Comparison of ENCODE assay signal across 18 cellular contexts in the genomic region with DNA sequence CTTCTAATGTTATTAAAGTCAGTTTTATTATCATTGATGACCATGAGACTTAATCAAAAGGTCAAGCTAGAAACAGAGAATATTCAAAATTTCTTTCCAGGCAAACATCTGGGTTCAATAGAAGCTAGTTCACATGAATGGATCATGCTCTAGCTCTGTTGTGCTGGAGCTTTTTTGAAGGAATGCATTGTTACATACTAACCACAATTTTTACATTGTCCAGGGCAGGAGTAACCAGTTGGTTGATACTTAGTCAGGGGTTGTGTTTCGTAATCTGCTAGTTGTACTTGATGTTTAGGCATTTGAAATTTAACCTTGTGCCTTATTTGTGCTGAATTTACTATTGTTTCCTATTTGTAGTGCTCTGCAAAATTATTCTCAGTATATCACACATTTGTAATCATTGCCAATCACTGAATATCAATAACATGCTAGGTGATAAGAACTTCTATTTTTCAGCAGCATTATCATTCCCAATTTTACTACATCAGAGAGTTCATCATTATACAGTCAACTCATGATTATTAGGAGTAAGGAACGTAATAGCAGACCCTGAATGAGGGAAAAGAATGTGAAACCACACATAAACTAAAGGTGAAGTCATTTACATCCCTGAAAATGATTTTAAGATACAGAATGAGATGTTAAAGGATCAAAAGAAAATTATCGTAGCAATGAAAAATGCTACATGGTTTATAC. TPM values are rescaled to one million over a fixed set of nuclear protein-coding genes. Genes with fewer than 3 reads are reported as not detected.
DNase-seq lines count a peak whose midpoint lies in the region; ATAC-seq, FAIRE-seq and TF ChIP-seq lines count a peak whose summit lies in the region.
"Had no signal": no experiment of that assay in that cellular context is flagged by ENCODE, and none has a peak within 500 bp of the region (broad histone marks: within the 10 kb centered on the region; RNA-seq: fewer than 3 reads in every experiment).

No MANE protein-coding gene starts in this region.

- no peaks in the 10 kb centered on the region for H3K9me3 ChIP-seq in adrenal gland (replicated peaks in 1 of 3)

- ATAC-seq in HG03159 (IDR thresholded peaks at IDR 0.05; ENCODE audit: unreplicated experiment) = no peak
- ATAC-seq: GM12878 had no signal

- H3K27ac ChIP-seq in epithelial cell of prostate = peak overlapping the region; percentile 91
- no peak overlapping the region for H3K27ac ChIP-seq in adrenal gland

- peaks cover 75% of the 10 kb centered on the region for H3K4me1 Mint-ChIP-seq in osteocyte (ENCODE audit: unreplicated experiment)

- no peak overlapping the region for H3K4me3 Mint-ChIP-seq in osteocyte (ENCODE audit: unreplicated experiment)
- H3K4me3 Mint-ChIP-seq: activated B cell treated with CpG ODN at 0.5 μM for 24 hours had no signal

- H3K4me3 ChIP-seq in adrenal gland = no peak overlapping the region
- H3K4me3 ChIP-seq: GM12878 had no signal

- no peaks in the 10 kb centered on the region for H3K36me3 Mint-ChIP-seq in osteocyte (ENCODE audit: unreplicated experiment)

- 90 to 92% (median 91%) methylated on average over 3 of the region's 3 CpGs for WGBS in adrenal gland, 4 donors

- intact Hi-C loops in adrenal gland (cut with DNase I) = no loop called here

- peak; percentile 92 for DNase-seq in ELR (ENCODE audit: low read depth)
- DNase-seq in RCC 7860 (ENCODE audit: low spot score) = peak; percentile 47
- DNase-seq in epithelial cell of prostate (ENCODE audit: low read depth, low spot score) = no peak
- DNase-seq in osteocyte (ENCODE audit: extremely low spot score, unreplicated experiment) = no peak
- no peak for DNase-seq in NCI-H510A (lab: John Stamatoyannopoulos, UW)
- no peak for DNase-seq in adrenal gland
- DNase-seq in RPMI8226 = no peak
- DNase-seq: activated B cell treated with CpG ODN at 0.5 μM for 24 hours; activated T-cell treated with anti-CD3 and anti-CD28 coated beads for 4 hours; amygdala; COR-L47; NCI-H524 treated with DMSO at 0.1 percent for 48 hours; nucleus accumbens; SIG-M5; stimulated activated CD4-positive, alpha-beta T cell treated with anti-CD3 and anti-CD28 coated beads, Interleukin-15, amount 100 ng/mL, for 24 hours had no signal

- no peaks in the 10 kb centered on the region for H3K27me3 ChIP-seq in adrenal gland

- TF ChIP-seq CTCF in osteocyte (IDR thresholded peaks at IDR 0.05) (no peak), adrenal gland (IDR thresholded peaks at IDR 0.05) (no peak)

- TF ChIP-seq POLR2A in adrenal gland (IDR thresholded peaks at IDR 0.05) = no peak

- H3K9me3 Mint-ChIP-seq in osteocyte (ENCODE audit: unreplicated experiment) = no peaks in the 10 kb centered on the region
- H3K9me3 Mint-ChIP-seq: activated B cell treated with CpG ODN at 0.5 μM for 24 hours had no signal

- peak; percentile 38 for FAIRE-seq in RCC 7860 (lab: Jason Lieb, UNC)
- FAIRE-seq: endothelial cell of umbilical vein, GM12878 had no signal

- no peaks in the 10 kb centered on the region for H3K36me3 ChIP-seq in adrenal gland (replicated peaks in 1 of 2)

- peak overlapping the region; percentile 47 for H3K27ac Mint-ChIP-seq in osteocyte (ENCODE audit: unreplicated experiment)
- H3K27ac Mint-ChIP-seq: activated B cell treated with CpG ODN at 0.5 μM for 24 hours had no signal

- H3K27me3 Mint-ChIP-seq in osteocyte (ENCODE audit: unreplicated experiment) = no peaks in the 10 kb centered on the region
- H3K27me3 Mint-ChIP-seq: activated B cell treated with CpG ODN at 0.5 μM for 24 hours had no signal

- H3K4me1 ChIP-seq in adrenal gland (replicated peaks in 1 of 2) = peaks cover 20 to 28% of the 10 kb centered on the region in 2 donors

RNA-seq across cellular contexts. Expression of gene NF2, which starts 23.2 kb away (rescaled TPM):
- total RNA-seq in osteocyte = 67.9 and 71.0 TPM in 2 replicates
- total RNA-seq in adrenal gland = 10 to 100 TPM; 43.3 to 67.4 (median 55.5) TPM
- polyA plus RNA-seq in adrenal gland = 10 to 100 TPM; 12.2 to 22.2 (median 18.6) TPM

RNA-seq across cellular contexts. Expression of gene NIPSNAP1, which starts 45.7 kb away (rescaled TPM):
- total RNA-seq in osteocyte (47.3 and 49.3 TPM in 2 replicates), adrenal gland (10 to 100 TPM; 40.9 to 84.1 (median 60.4) TPM)
- 10 to 100 TPM; 33.1 to 85.7 (median 35.3) TPM for polyA plus RNA-seq in adrenal gland

Comparison
In these comparisons a context has a peak if more than half of its experiments do, and no peak if none do; other contexts are left out.
1. DNase-seq: peak in ELR (single experiment) and RCC 7860 (single experiment); none in epithelial cell of prostate (single experiment), osteocyte (single experiment), NCI-H510A (single experiment), adrenal gland (0 of 7) and RPMI8226 (single experiment).